13 cellular contexts compared by ENCODE assay signal in the genomic region with DNA sequence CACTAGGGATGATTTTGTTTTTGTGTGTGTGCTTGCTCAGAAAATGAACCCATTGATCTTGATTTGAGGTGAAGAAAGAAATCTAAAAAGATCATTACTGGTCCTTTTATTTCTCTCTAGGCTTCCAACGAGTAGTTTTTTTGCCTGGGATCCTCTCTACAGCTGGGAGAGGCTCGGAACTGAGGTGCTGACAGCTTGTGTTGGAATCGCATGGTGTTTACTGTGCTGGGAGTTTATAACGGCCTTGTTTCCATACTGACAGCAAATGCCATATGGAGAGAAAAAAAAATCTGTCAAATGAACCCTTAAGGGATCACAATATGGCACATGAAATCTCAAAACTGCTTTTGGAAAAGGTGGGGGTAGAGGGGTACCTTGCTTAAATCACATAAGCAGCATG.
"Had no signal": no experiment of that assay in that cellular context is flagged by ENCODE, and none has a peak within 500 bp of the region (broad histone marks: within the 10 kb centered on the region; RNA-seq: fewer than 3 reads in every experiment).

No MANE protein-coding gene starts in this region.

- H3K4me1 ChIP-seq: right lobe of liver had no signal

- ATAC-seq: effector memory CD8-positive, alpha-beta T cell; naive thymus-derived CD8-positive, alpha-beta T cell; right lobe of liver; stimulated activated naive B cell treated with anti-CD40 and anti-IgM and Interleukin-4, amounts not matched to agents 10 μg/mL and 1 μg/mL and 100 μg/mL, for 72 hours had no signal

- H3K9me3 Mint-ChIP-seq: activated naive CD4-positive, alpha-beta T cell treated with anti-CD3 and anti-CD28 coated beads, Interleukin-2, amount 50 U/mL, for 24 hours; activated T-helper 2 cell treated with anti-CD3 and anti-CD28 coated beads, Interferon-gamma antibody, Interleukin-2, Interleukin-4, amounts not matched to agents 10 μg/mL and 5 μg/mL and 100 μg/mL, durations not matched to agents 14 hours and 24 hours and 36 hours; dendritic cell treated with granulocyte-macrophage colony-stimulating factor and Interleukin-4, amounts not matched to agents 40 ng/mL and 50 ng/mL, for 4 days; effector memory CD8-positive, alpha-beta T cell; naive thymus-derived CD8-positive, alpha-beta T cell had no signal

- H3K27me3 Mint-ChIP-seq: activated naive CD4-positive, alpha-beta T cell treated with anti-CD3 and anti-CD28 coated beads, Interleukin-2, amount 50 U/mL, for 24 hours; effector memory CD8-positive, alpha-beta T cell; naive thymus-derived CD8-positive, alpha-beta T cell; progenitor cell of endocrine pancreas; stimulated activated naive B cell treated with anti-CD40 and anti-IgM and Interleukin-4, amounts not matched to agents 10 μg/mL and 1 μg/mL and 100 μg/mL, for 72 hours had no signal

- H3K36me3 ChIP-seq: right lobe of liver had no signal

- H3K9me3 ChIP-seq: right lobe of liver, spleen had no signal

- H3K27ac Mint-ChIP-seq: activated naive CD4-positive, alpha-beta T cell treated with anti-CD3 and anti-CD28 coated beads, Interleukin-2, amount 50 U/mL, for 24 hours; activated T-helper 2 cell treated with anti-CD3 and anti-CD28 coated beads, Interferon-gamma antibody, Interleukin-2, Interleukin-4, amounts not matched to agents 10 μg/mL and 5 μg/mL and 100 μg/mL, durations not matched to agents 14 hours and 24 hours and 36 hours; dendritic cell treated with granulocyte-macrophage colony-stimulating factor and Interleukin-4, amounts not matched to agents 40 ng/mL and 50 ng/mL, for 4 days; effector memory CD8-positive, alpha-beta T cell; stimulated activated naive B cell treated with anti-CD40 and anti-IgM and Interleukin-4, amounts not matched to agents 10 μg/mL and 1 μg/mL and 100 μg/mL, for 72 hours had no signal

- H3K27ac ChIP-seq: right lobe of liver had no signal

- H3K4me3 ChIP-seq: right lobe of liver, spleen had no signal

- DNase-seq: activated CD4-positive, alpha-beta T cell treated with anti-CD3 and anti-CD28 coated beads, Interleukin-2, amount 50 U/mL, for 1 hour; activated T-cell treated with anti-CD3 and anti-CD28 coated beads for 4 hours; effector memory CD8-positive, alpha-beta T cell; right lobe of liver; stimulated activated CD4-positive, alpha-beta T cell treated with anti-CD3 and anti-CD28 coated beads, Interleukin-2, amount 100 ng/mL, for 24 hours; stimulated activated naive B cell treated with anti-CD40 and anti-IgM and Interleukin-4, amounts not matched to agents 10 μg/mL and 1 μg/mL and 100 μg/mL, for 72 hours; trophoblast cell had no signal

- H3K27me3 ChIP-seq: right lobe of liver, spleen had no signal

- H3K4me3 Mint-ChIP-seq: activated naive CD4-positive, alpha-beta T cell treated with anti-CD3 and anti-CD28 coated beads, Interleukin-2, amount 50 U/mL, for 24 hours; dendritic cell treated with granulocyte-macrophage colony-stimulating factor and Interleukin-4, amounts not matched to agents 40 ng/mL and 50 ng/mL, for 4 days; effector memory CD8-positive, alpha-beta T cell; naive thymus-derived CD8-positive, alpha-beta T cell; stimulated activated naive B cell treated with anti-CD40 and anti-IgM and Interleukin-4, amounts not matched to agents 10 μg/mL and 1 μg/mL and 100 μg/mL, for 72 hours had no signal
